In the genomic region with DNA sequence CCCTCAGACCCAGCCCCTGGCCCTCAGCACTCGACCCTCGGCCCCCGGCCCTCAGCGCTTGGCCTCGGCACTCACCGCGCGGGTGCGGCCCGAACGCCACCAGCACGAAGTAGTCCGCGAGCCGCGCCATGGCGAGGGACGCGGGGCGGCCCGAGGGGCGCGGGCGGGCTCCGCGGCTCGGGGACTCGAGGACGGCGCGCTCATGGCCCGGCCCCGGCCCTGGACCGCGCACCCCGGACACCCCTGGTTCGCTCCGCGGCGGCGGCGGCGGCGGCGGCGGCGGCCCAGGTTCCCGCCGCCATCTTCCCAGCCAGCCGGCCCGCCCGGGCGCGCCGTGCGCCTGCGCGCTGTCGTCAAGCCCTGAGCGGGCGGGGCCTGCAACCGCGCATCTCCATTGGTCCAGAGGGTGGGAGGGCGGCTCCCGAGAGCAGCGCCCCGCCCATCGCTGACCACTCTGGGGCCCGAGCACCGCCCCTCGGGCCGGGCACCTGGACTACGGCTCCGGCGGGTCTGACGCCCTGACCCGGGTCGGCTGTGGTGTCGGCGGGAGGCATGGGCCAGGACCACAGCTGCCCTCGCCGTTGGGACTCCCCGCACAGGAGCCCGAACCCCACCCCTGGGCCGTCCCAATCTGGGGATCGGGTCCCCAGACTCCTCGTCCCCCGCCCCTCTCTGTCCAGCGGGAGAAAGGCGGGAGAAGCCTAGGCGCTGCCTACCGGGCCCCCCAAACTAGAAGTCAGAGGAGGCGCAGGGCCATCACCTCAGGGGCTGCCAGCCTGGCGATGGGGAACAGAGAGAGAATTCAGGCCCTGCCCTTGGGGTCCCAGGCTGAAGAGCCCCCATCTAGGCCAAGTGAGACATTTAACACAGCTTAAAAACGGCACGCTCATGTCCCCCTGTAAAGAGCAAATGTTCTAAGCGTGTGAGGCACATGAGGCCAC, we compare ENCODE assay signal across 1 cellular context.
TF ChIP-seq lines count a peak whose summit lies in the region.

A gene with protein sequence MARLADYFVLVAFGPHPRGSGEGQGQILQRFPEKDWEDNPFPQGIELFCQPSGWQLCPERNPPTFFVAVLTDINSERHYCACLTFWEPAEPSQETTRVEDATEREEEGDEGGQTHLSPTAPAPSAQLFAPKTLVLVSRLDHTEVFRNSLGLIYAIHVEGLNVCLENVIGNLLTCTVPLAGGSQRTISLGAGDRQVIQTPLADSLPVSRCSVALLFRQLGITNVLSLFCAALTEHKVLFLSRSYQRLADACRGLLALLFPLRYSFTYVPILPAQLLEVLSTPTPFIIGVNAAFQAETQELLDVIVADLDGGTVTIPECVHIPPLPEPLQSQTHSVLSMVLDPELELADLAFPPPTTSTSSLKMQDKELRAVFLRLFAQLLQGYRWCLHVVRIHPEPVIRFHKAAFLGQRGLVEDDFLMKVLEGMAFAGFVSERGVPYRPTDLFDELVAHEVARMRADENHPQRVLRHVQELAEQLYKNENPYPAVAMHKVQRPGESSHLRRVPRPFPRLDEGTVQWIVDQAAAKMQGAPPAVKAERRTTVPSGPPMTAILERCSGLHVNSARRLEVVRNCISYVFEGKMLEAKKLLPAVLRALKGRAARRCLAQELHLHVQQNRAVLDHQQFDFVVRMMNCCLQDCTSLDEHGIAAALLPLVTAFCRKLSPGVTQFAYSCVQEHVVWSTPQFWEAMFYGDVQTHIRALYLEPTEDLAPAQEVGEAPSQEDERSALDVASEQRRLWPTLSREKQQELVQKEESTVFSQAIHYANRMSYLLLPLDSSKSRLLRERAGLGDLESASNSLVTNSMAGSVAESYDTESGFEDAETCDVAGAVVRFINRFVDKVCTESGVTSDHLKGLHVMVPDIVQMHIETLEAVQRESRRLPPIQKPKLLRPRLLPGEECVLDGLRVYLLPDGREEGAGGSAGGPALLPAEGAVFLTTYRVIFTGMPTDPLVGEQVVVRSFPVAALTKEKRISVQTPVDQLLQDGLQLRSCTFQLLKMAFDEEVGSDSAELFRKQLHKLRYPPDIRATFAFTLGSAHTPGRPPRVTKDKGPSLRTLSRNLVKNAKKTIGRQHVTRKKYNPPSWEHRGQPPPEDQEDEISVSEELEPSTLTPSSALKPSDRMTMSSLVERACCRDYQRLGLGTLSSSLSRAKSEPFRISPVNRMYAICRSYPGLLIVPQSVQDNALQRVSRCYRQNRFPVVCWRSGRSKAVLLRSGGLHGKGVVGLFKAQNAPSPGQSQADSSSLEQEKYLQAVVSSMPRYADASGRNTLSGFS (N-terminal part only) (minus strand): TSS at position 325 of the 941 bp plus-strand sequence. CDS start 195 bp downstream, at position 130.

TF ChIP-seq in K562, 482 proteins besides CTCF, POLR2A, EP300 and RAD21 (continued from another document):
- TF ChIP-seq L3MBTL2 (IDR thresholded peaks at IDR 0.05) (peak; percentile 46; the same call in 1 of the 2 replicates), SUPT5H (IDR thresholded peaks at IDR 0.05) (peak; percentile 51; the same call in 1 of the 2 replicates), POLR2G (IDR thresholded peaks at IDR 0.05; ENCODE audit: low read depth, low read length) (peak; percentile 86), KDM5B (IDR thresholded peaks at IDR 0.05; ENCODE audit: insufficient replicate concordance, low read depth, low read length) (peak; percentile 58), RAD51 (IDR thresholded peaks at IDR 0.05; ENCODE audit: borderline replicate concordance, low read depth) (no peak), TBP (optimal IDR thresholded peaks at IDR 0.05; ENCODE audit: low read depth, low read length) (peak; percentile 30), TEAD2 (tag; IDR thresholded peaks at IDR 0.05) (no peak), EHMT2 (IDR thresholded peaks at IDR 0.05) (no peak), ZNF133 (CRISPR knock-in tag; IDR thresholded peaks at IDR 0.05) (no peak), ATF1 (CRISPR knock-in tag; IDR thresholded peaks at IDR 0.05) (no peak), ATF1 (tag; IDR thresholded peaks at IDR 0.05) (0 out of 2 replicates have a peak, but pooled peaks have one; percentile 15), E2F6 (IDR thresholded peaks at IDR 0.05; ENCODE audit: borderline replicate concordance in 1 of 2, extremely low read depth in 1 of 2, insufficient read depth in 1 of 2, insufficient read length in 1 of 2, low read depth in 1 of 2, low read length in 1 of 2, poor library complexity in 1 of 2, severe bottlenecking in 1 of 2) (peak; percentile 12 to 53), ATF7 (IDR thresholded peaks at IDR 0.05) (0 out of 2 replicates have a peak, but pooled peaks have one; percentile 23), RBFOX2 (IDR thresholded peaks at IDR 0.05; ENCODE audit: low read depth, low read length) (peak; percentile 77), CTBP1 (IDR thresholded peaks at IDR 0.05; ENCODE audit: borderline replicate concordance) (peak; percentile 29; the same call in 1 of the 2 replicates), MEIS2 (IDR thresholded peaks at IDR 0.05; ENCODE audit: partially characterized antibody) (peak; percentile 71), MAFK (IDR thresholded peaks at IDR 0.05; ENCODE audit: low read length) (no peak), HNRNPUL1 (IDR thresholded peaks at IDR 0.05; ENCODE audit: low read length) (no peak), POLR2B (IDR thresholded peaks at IDR 0.05; ENCODE audit: low read depth, partially characterized antibody) (peak; percentile 39), IFI16 (CRISPR knock-in tag; IDR thresholded peaks at IDR 0.05) (no peak), YY1 (IDR thresholded peaks at IDR 0.05; ENCODE audit: borderline replicate concordance in 1 of 3, control insufficient read depth in 1 of 3, extremely low read depth in 1 of 3, insufficient read depth in 3 of 3, insufficient read length in 1 of 3, insufficient replicate concordance in 2 of 3, low read depth in 1 of 3, low read length in 2 of 3) (peak; percentile 57 to 88 (median 82)), PHF8 (IDR thresholded peaks at IDR 0.05; ENCODE audit: borderline replicate concordance, low read length) (peak; percentile 65; the same call in 1 of the 2 replicates), ZBTB7A (IDR thresholded peaks at IDR 0.05; ENCODE audit: borderline replicate concordance, control insufficient read depth, low read depth, low read length) (peak; percentile 40; the same call in 1 of the 2 replicates), KLF1 (tag; IDR thresholded peaks at IDR 0.05) (no peak)
- TF ChIP-seq, protein P1, sequence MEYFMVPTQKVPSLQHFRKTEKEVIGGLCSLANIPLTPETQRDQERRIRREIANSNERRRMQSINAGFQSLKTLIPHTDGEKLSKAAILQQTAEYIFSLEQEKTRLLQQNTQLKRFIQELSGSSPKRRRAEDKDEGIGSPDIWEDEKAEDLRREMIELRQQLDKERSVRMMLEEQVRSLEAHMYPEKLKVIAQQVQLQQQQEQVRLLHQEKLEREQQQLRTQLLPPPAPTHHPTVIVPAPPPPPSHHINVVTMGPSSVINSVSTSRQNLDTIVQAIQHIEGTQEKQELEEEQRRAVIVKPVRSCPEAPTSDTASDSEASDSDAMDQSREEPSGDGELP (CRISPR knock-in tag; IDR thresholded peaks at IDR 0.05; ENCODE audit: borderline replicate concordance): 0 out of 2 replicates have a peak, but pooled peaks have one; percentile 30
